13 cellular contexts compared by ENCODE assay signal in the genomic region with DNA sequence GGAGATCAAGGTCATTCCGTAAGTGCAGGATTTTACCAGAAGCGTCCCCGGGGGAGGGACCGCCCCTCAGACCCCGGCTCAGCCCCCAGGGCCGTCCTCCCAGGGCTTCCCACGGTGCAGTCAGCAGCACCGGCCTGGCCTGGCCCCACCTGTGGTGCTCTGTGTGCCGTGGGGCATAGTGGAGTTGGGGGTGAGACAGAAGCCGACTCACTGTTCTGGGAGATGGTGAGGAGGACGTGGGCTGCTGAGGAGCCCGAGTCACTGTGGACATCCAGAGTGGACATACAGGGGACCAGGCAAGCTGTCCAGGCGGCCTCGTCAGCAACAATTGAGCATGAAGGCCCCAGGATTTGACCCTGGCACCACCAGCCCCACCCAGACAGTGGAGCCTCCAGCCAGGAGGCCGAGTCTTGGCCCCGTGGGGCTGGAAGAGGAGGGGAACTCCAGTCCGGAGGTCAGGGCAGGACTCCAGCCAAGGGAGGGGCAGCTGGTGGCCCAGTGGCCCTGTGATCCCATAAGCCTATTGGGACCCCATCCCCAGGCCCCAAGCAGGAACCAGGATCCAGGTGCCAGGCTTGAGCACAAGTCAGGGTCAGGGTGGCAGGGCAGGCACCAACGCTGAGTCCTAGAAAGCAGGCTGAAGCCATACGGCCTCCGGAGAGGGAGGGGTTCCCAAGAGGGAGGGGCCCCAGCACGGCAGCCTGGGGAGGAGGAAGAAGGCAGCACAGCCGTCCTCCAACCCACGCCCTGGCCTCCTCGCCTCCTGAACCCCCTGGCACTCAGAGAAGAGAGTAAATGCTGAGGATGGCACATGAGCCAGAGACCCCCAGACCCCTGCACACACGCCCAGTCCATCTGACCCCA. TPM values are rescaled to one million over a fixed set of nuclear protein-coding genes. Genes with fewer than 3 reads are reported as not detected.
"Had no signal": no experiment of that assay in that cellular context is flagged by ENCODE, and none has a peak within 500 bp of the region (broad histone marks: within the 10 kb centered on the region; RNA-seq: fewer than 3 reads in every experiment).

No MANE protein-coding gene starts in this region.

- H3K4me3 ChIP-seq: cardiac muscle cell, gastrocnemius medialis, hepatocyte, transverse colon had no signal

- H3K27ac ChIP-seq: cardiac muscle cell, gastrocnemius medialis, hepatocyte, transverse colon had no signal

- H3K36me3 ChIP-seq: cardiac muscle cell, gastrocnemius medialis, transverse colon had no signal

- H3K27me3 ChIP-seq: cardiac muscle cell, hepatocyte had no signal

- ATAC-seq: activated CD8-positive, alpha-beta memory T cell treated with anti-CD3 and anti-CD28 coated beads, Interleukin-2, amount 10 ng/mL, durations not matched to agents 7 days and 5 days; activated T-cell treated with anti-CD3 and anti-CD28 coated beads, Interleukin-2, amount 50 U/mL, for 4 hours; gastrocnemius medialis; naive thymus-derived CD8-positive, alpha-beta T cell had no signal

- H3K4me1 ChIP-seq: gastrocnemius medialis, transverse colon had no signal

- DNase-seq: activated CD4-positive, alpha-beta T cell treated with anti-CD3 and anti-CD28 coated beads, Interleukin-2, amount 50 U/mL, for 48 hours; activated CD4-positive, CD25-positive, alpha-beta regulatory T cell treated with anti-CD3 and anti-CD28 coated beads, Interleukin-2, amount 50 U/mL, for 72 hours; activated CD8-positive, alpha-beta memory T cell treated with anti-CD3 and anti-CD28 coated beads, Interleukin-2, amount 10 ng/mL, durations not matched to agents 7 days and 5 days; activated gamma-delta T cell; activated naive CD8-positive, alpha-beta T cell treated with anti-CD3 and anti-CD28 coated beads, Interleukin-2, amount 10 ng/mL, durations not matched to agents 7 days and 5 days; activated T-cell treated with anti-CD3 and anti-CD28 coated beads, Interleukin-2, amount 50 U/mL, for 4 hours; cortex of kidney; effector memory CD4-positive, alpha-beta T cell; gastrocnemius medialis; transverse colon had no signal

- H3K9me3 ChIP-seq: gastrocnemius medialis, transverse colon had no signal

RNA-seq across cellular contexts. Expression of gene PDE6B, which starts 29.7 kb away (rescaled TPM):
- total RNA-seq: gastrocnemius medialis had no signal
